ENCODE assay signal across 1 cellular context in the genomic region with DNA sequence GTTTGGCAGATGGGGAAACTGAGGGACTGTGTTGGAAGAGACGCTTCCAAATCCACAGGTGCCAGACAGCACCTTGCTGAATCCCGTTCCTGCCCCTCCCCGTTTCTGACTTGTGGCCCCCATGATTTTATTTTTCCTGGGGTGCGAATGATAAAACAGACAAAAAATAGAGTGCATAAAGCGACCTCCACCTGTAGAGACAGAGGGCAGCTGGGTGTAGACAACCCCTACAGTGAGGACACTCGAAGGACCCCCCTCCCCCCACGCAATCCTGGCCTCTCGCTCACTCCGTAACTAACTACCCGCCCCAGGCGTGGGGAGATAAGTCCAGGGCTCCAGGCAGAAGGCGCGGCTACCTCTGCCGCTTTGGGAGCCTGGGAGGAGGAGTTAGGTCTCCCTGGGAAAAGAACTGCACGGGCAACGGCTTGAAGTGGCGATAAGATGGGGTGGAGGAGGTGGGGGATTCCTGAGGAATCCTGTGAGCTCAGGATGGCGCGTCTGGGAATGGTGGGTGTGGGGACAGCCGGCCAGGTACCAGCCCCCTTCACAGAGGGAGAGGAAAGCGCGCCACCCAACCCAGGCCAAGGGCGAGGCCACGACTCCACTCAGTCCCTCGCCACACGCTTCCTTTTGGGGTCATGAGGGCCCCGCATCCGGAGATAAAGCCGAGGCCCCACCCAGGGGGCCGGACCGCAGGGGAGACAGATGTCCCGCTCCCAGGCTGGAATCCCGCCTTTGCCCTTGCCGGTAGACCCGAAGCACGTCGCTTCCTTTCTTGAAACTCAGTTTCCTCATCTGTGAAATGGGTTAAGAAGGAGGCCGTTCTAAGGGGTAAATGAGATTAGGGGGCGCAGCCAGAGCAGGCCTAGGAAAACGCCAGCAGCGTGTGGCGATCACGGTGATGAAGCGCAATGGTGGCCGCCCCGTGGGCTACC.
TF ChIP-seq lines count a peak whose summit lies in the region.

No MANE protein-coding gene starts in this region.

TF ChIP-seq in K562, 482 proteins besides CTCF, POLR2A, EP300 and RAD21 (continued from another document and continues in another):
- TF ChIP-seq, protein P1, sequence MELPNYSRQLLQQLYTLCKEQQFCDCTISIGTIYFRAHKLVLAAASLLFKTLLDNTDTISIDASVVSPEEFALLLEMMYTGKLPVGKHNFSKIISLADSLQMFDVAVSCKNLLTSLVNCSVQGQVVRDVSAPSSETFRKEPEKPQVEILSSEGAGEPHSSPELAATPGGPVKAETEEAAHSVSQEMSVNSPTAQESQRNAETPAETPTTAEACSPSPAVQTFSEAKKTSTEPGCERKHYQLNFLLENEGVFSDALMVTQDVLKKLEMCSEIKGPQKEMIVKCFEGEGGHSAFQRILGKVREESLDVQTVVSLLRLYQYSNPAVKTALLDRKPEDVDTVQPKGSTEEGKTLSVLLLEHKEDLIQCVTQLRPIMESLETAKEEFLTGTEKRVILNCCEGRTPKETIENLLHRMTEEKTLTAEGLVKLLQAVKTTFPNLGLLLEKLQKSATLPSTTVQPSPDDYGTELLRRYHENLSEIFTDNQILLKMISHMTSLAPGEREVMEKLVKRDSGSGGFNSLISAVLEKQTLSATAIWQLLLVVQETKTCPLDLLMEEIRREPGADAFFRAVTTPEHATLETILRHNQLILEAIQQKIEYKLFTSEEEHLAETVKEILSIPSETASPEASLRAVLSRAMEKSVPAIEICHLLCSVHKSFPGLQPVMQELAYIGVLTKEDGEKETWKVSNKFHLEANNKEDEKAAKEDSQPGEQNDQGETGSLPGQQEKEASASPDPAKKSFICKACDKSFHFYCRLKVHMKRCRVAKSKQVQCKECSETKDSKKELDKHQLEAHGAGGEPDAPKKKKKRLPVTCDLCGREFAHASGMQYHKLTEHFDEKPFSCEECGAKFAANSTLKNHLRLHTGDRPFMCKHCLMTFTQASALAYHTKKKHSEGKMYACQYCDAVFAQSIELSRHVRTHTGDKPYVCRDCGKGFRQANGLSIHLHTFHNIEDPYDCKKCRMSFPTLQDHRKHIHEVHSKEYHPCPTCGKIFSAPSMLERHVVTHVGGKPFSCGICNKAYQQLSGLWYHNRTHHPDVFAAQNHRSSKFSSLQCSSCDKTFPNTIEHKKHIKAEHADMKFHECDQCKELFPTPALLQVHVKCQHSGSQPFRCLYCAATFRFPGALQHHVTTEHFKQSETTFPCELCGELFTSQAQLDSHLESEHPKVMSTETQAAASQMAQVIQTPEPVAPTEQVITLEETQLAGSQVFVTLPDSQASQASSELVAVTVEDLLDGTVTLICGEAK (IDR thresholded peaks at IDR 0.05): no peak
- TF ChIP-seq, protein P1 (CRISPR knock-in tag; IDR thresholded peaks at IDR 0.05): no peak
- TF ChIP-seq NUFIP1 (IDR thresholded peaks at IDR 0.05; ENCODE audit: partially characterized antibody): no peak
- TF ChIP-seq, protein P2, sequence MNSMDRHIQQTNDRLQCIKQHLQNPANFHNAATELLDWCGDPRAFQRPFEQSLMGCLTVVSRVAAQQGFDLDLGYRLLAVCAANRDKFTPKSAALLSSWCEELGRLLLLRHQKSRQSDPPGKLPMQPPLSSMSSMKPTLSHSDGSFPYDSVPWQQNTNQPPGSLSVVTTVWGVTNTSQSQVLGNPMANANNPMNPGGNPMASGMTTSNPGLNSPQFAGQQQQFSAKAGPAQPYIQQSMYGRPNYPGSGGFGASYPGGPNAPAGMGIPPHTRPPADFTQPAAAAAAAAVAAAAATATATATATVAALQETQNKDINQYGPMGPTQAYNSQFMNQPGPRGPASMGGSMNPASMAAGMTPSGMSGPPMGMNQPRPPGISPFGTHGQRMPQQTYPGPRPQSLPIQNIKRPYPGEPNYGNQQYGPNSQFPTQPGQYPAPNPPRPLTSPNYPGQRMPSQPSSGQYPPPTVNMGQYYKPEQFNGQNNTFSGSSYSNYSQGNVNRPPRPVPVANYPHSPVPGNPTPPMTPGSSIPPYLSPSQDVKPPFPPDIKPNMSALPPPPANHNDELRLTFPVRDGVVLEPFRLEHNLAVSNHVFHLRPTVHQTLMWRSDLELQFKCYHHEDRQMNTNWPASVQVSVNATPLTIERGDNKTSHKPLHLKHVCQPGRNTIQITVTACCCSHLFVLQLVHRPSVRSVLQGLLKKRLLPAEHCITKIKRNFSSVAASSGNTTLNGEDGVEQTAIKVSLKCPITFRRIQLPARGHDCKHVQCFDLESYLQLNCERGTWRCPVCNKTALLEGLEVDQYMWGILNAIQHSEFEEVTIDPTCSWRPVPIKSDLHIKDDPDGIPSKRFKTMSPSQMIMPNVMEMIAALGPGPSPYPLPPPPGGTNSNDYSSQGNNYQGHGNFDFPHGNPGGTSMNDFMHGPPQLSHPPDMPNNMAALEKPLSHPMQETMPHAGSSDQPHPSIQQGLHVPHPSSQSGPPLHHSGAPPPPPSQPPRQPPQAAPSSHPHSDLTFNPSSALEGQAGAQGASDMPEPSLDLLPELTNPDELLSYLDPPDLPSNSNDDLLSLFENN (IDR thresholded peaks at IDR 0.05; ENCODE audit: low read depth in 2 of 2, low read length in 2 of 2): no peak
- TF ChIP-seq SETDB1 (IDR thresholded peaks at IDR 0.05; ENCODE audit: low read length): no peak
- 0 out of 2 replicates have a peak, but pooled peaks have one; percentile 34 for TF ChIP-seq ERF (CRISPR knock-in tag; IDR thresholded peaks at IDR 0.05)
- peak; percentile 57; the same call in 1 of the 2 replicates for TF ChIP-seq HNRNPL (IDR thresholded peaks at IDR 0.05; ENCODE audit: low read depth, low read length)
- peak; percentile 70 for TF ChIP-seq SUPT5H (IDR thresholded peaks at IDR 0.05)
- no peak for TF ChIP-seq STAG1 (CRISPR knock-in tag; IDR thresholded peaks at IDR 0.05; ENCODE audit: borderline replicate concordance)
- TF ChIP-seq CGGBP1 (CRISPR knock-in tag; IDR thresholded peaks at IDR 0.05): no peak
- TF ChIP-seq THRAP3 (IDR thresholded peaks at IDR 0.05; ENCODE audit: borderline replicate concordance): no peak
- no peak for TF ChIP-seq KAT8 (IDR thresholded peaks at IDR 0.05; ENCODE audit: low read depth)
- no peak for TF ChIP-seq ZNF76 (CRISPR knock-in tag; IDR thresholded peaks at IDR 0.05; ENCODE audit: borderline replicate concordance)
- no peak for TF ChIP-seq ARID2 (IDR thresholded peaks at IDR 0.05)
- no peak for TF ChIP-seq MEF2A (IDR thresholded peaks at IDR 0.05; ENCODE audit: control insufficient read depth, low read depth, low read length)
- no peak for TF ChIP-seq HDAC8 (tag; IDR thresholded peaks at IDR 0.05)
- no peak for TF ChIP-seq IFI16 (CRISPR knock-in tag; IDR thresholded peaks at IDR 0.05)
- TF ChIP-seq, protein P3, sequence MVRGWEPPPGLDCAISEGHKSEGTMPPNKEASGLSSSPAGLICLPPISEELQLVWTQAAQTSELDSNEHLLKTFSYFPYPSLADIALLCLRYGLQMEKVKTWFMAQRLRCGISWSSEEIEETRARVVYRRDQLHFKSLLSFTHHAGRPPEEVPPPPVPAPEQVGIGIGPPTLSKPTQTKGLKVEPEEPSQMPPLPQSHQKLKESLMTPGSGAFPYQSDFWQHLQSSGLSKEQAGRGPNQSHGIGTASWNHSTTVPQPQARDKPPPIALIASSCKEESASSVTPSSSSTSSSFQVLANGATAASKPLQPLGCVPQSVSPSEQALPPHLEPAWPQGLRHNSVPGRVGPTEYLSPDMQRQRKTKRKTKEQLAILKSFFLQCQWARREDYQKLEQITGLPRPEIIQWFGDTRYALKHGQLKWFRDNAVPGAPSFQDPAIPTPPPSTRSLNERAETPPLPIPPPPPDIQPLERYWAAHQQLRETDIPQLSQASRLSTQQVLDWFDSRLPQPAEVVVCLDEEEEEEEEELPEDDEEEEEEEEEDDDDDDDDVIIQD (CRISPR knock-in tag; IDR thresholded peaks at IDR 0.05): no peak
- TF ChIP-seq, protein P4, sequence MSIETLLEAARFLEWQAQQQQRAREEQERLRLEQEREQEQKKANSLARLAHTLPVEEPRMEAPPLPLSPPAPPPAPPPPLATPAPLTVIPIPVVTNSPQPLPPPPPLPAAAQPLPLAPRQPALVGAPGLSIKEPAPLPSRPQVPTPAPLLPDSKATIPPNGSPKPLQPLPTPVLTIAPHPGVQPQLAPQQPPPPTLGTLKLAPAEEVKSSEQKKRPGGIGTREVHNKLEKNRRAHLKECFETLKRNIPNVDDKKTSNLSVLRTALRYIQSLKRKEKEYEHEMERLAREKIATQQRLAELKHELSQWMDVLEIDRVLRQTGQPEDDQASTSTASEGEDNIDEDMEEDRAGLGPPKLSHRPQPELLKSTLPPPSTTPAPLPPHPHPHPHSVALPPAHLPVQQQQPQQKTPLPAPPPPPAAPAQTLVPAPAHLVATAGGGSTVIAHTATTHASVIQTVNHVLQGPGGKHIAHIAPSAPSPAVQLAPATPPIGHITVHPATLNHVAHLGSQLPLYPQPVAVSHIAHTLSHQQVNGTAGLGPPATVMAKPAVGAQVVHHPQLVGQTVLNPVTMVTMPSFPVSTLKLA (conservative IDR thresholded peaks at IDR 0.05): peak; percentile 56 to 75
- TF ChIP-seq, protein P5, sequence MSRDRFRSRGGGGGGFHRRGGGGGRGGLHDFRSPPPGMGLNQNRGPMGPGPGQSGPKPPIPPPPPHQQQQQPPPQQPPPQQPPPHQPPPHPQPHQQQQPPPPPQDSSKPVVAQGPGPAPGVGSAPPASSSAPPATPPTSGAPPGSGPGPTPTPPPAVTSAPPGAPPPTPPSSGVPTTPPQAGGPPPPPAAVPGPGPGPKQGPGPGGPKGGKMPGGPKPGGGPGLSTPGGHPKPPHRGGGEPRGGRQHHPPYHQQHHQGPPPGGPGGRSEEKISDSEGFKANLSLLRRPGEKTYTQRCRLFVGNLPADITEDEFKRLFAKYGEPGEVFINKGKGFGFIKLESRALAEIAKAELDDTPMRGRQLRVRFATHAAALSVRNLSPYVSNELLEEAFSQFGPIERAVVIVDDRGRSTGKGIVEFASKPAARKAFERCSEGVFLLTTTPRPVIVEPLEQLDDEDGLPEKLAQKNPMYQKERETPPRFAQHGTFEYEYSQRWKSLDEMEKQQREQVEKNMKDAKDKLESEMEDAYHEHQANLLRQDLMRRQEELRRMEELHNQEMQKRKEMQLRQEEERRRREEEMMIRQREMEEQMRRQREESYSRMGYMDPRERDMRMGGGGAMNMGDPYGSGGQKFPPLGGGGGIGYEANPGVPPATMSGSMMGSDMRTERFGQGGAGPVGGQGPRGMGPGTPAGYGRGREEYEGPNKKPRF (IDR thresholded peaks at IDR 0.05; ENCODE audit: low read depth, low read length): no peak
- peak; percentile 95 for TF ChIP-seq HMGN3 (IDR thresholded peaks at IDR 0.05; ENCODE audit: borderline replicate concordance, extremely low read depth, insufficient read length, low read depth, low read length)
- TF ChIP-seq HDGF (IDR thresholded peaks at IDR 0.05): no peak
- no peak for TF ChIP-seq ZNF277 (CRISPR knock-in tag; IDR thresholded peaks at IDR 0.05; ENCODE audit: borderline replicate concordance)
- TF ChIP-seq U2AF2 (optimal IDR thresholded peaks at IDR 0.05; ENCODE audit: low read depth, low read length): no peak
- TF ChIP-seq CAMTA2 (CRISPR knock-in tag; conservative IDR thresholded peaks at IDR 0.05): no peak
- TF ChIP-seq PHB2 (IDR thresholded peaks at IDR 0.05; ENCODE audit: low read depth): no peak
- TF ChIP-seq MYC (IDR thresholded peaks at IDR 0.05; ENCODE audit: low read depth, low read length): peak; percentile 83
- peak; percentile 58; the same call in 1 of the 2 replicates for TF ChIP-seq MYC (CRISPR knock-in tag; IDR thresholded peaks at IDR 0.05; ENCODE audit: borderline replicate concordance, low read depth)
- no peak for TF ChIP-seq MED1 (CRISPR knock-in tag; IDR thresholded peaks at IDR 0.05; ENCODE audit: borderline replicate concordance)
- TF ChIP-seq RBM14 (IDR thresholded peaks at IDR 0.05; ENCODE audit: borderline replicate concordance, insufficient read depth, low read depth, low read length): no peak
- TF ChIP-seq ZNF785 (CRISPR knock-in tag; IDR thresholded peaks at IDR 0.05): no peak
- 0 out of 2 replicates have a peak, but pooled peaks have one; percentile 21 for TF ChIP-seq CBFB (CRISPR knock-in tag; IDR thresholded peaks at IDR 0.05)
- no peak for TF ChIP-seq SIX5 (IDR thresholded peaks at IDR 0.05; ENCODE audit: borderline replicate concordance in 1 of 2, insufficient read depth in 1 of 2, low read depth in 1 of 2, low read length in 2 of 2)
